ENCODE assay signal across 25 cellular contexts in genomic region chr10:13893926-13894325, GRCh38.
DNase-seq lines count a peak whose midpoint lies in the region; ATAC-seq, FAIRE-seq and TF ChIP-seq lines count a peak whose summit lies in the region.
"Had no signal": no experiment of that assay in that cellular context is flagged by ENCODE, and none has a peak within 500 bp of the region (broad histone marks: within the 10 kb centered on the region; RNA-seq: fewer than 3 reads in every experiment).

No MANE protein-coding gene starts in this region.

- in situ Hi-C loops in mammary epithelial cell (cut with MboI; ENCODE audit: low sequenced_read_pairs in 2 of 2) = no loop called here

- no peaks in the 10 kb centered on the region for H3K36me3 Mint-ChIP-seq in activated naive CD4-positive, alpha-beta T cell treated with anti-CD3 and anti-CD28 coated beads for 36 hours (ENCODE audit: low read depth)
- H3K36me3 Mint-ChIP-seq: WTC11 had no signal

- no peak for TF ChIP-seq POLR2A in breast epithelium (IDR thresholded peaks at IDR 0.05)

- ATAC-seq in GM18868 (IDR thresholded peaks at IDR 0.05; ENCODE audit: unreplicated experiment) = no peak
- ATAC-seq: activated naive CD8-positive, alpha-beta T cell treated with anti-CD3 and anti-CD28 coated beads, Interleukin-2, amount 50 U/mL, for 24 hours; activated T-helper 17 cell treated with anti-CD3 and anti-CD28 coated beads, Interleukin-2, amount 50 U/mL, for 72 hours; gastroesophageal sphincter; lower lobe of right lung; WTC11 had no signal

- H3K27ac Mint-ChIP-seq in activated naive CD4-positive, alpha-beta T cell treated with anti-CD3 and anti-CD28 coated beads for 36 hours = no peak overlapping the region
- H3K27ac Mint-ChIP-seq: activated naive CD8-positive, alpha-beta T cell treated with anti-CD3 and anti-CD28 coated beads, Interleukin-2, amount 50 U/mL, for 24 hours; activated T-helper 17 cell treated with anti-CD3 and anti-CD28 coated beads, Interleukin-2, amount 50 U/mL, for 72 hours; naive B cell; T-helper 1 cell treated with Interleukin-12 subunit alpha and Interleukin-12 subunit beta and Interleukin-4 antibody, amounts not matched to agents 30 μg/mL and 1 μg/mL, for 36 hours had no signal

- H3K79me2 ChIP-seq in mammary epithelial cell (ENCODE audit: insufficient read depth, low read length) = peaks cover 22% of the 10 kb centered on the region
- peaks cover 20% of the 10 kb centered on the region for H3K79me2 ChIP-seq in keratinocyte (ENCODE audit: control insufficient read depth, insufficient read depth, low read length)

- H3K4me3 Mint-ChIP-seq in activated naive CD4-positive, alpha-beta T cell treated with anti-CD3 and anti-CD28 coated beads for 36 hours = no peak overlapping the region
- H3K4me3 Mint-ChIP-seq: activated naive CD8-positive, alpha-beta T cell treated with anti-CD3 and anti-CD28 coated beads, Interleukin-2, amount 50 U/mL, for 24 hours; activated T-helper 17 cell treated with anti-CD3 and anti-CD28 coated beads, Interleukin-2, amount 50 U/mL, for 72 hours; T-helper 1 cell treated with Interleukin-12 subunit alpha and Interleukin-12 subunit beta and Interleukin-4 antibody, amounts not matched to agents 30 μg/mL and 1 μg/mL, for 36 hours; WTC11 had no signal

- FAIRE-seq in bronchial epithelial cell (lab: Jason Lieb, UNC) = no peak
- FAIRE-seq in keratinocyte (lab: Jason Lieb, UNC) = peak; percentile 73
- FAIRE-seq: endometrium had no signal

- TF ChIP-seq CTCF in mammary epithelial cell (conservative IDR thresholded peaks at IDR 0.05 in 1 of 2, IDR thresholded peaks at IDR 0.05 in 1 of 2; ENCODE audit: extremely low read depth in 1 of 2, insufficient read depth in 1 of 2, low read depth in 1 of 2, low read length in 2 of 2) (no peak), breast epithelium (IDR thresholded peaks at IDR 0.05) (no peak), bronchial epithelial cell (IDR thresholded peaks at IDR 0.05; ENCODE audit: insufficient read depth, low read length, severe bottlenecking) (no peak), keratinocyte (optimal IDR thresholded peaks at IDR 0.05 in 1 of 3, IDR thresholded peaks at IDR 0.05 in 1 of 3, conservative IDR thresholded peaks at IDR 0.05 in 1 of 3; ENCODE audit: extremely low read depth in 1 of 3, insufficient read depth in 2 of 3, low read length in 3 of 3) (no peak)

- H3K4me1 ChIP-seq in mammary epithelial cell (ENCODE audit: insufficient read depth, low read length) (peaks cover 33% of the 10 kb centered on the region), breast epithelium (no peaks in the 10 kb centered on the region), keratinocyte (ENCODE audit: control insufficient read depth, extremely low read depth, insufficient read depth, low read length) (peaks cover 22% of the 10 kb centered on the region)

- no peaks in the 10 kb centered on the region for H3K36me3 ChIP-seq in mammary epithelial cell (ENCODE audit: insufficient read depth, low read length)
- H3K36me3 ChIP-seq in breast epithelium = no peaks in the 10 kb centered on the region
- H3K36me3 ChIP-seq in bronchial epithelial cell (ENCODE audit: control insufficient read depth, insufficient read depth, low read length) = no peaks in the 10 kb centered on the region
- no peaks in the 10 kb centered on the region for H3K36me3 ChIP-seq in keratinocyte (ENCODE audit: control insufficient read depth in 2 of 2, extremely low read depth in 1 of 2, insufficient read depth in 2 of 2, low read length in 2 of 2)
- H3K36me3 ChIP-seq: BLaER1 treated with 17β-estradiol and CSF1 and Interleukin-3, amounts not matched to agents 10 nM and 100 nM; gastroesophageal sphincter; lower lobe of right lung; thoracic aorta had no signal

- no peaks in the 10 kb centered on the region for H3K9me1 ChIP-seq in keratinocyte (ENCODE audit: control insufficient read depth, extremely low read depth, insufficient read depth, low read length)

- H3K27me3 Mint-ChIP-seq in activated naive CD4-positive, alpha-beta T cell treated with anti-CD3 and anti-CD28 coated beads for 36 hours (ENCODE audit: low read depth) = peaks cover 51% of the 10 kb centered on the region

- H3K27ac ChIP-seq in mammary epithelial cell (ENCODE audit: insufficient read depth, low read depth, low read length) (no peak overlapping the region), breast epithelium (no peak overlapping the region), keratinocyte (ENCODE audit: control insufficient read depth, insufficient read depth, low read length) (peak overlapping the region; percentile 31)
- H3K27ac ChIP-seq: 22Rv1, gastroesophageal sphincter, lower lobe of right lung, thoracic aorta had no signal

- H2AFZ ChIP-seq in mammary epithelial cell (ENCODE audit: low read depth, low read length) (no peak overlapping the region), keratinocyte (ENCODE audit: control insufficient read depth, low read length) (peak overlapping the region; percentile 56)

- WGBS in mammary epithelial cell (ENCODE audit: low coverage, missing lambda C conversion rate) = 98% methylated on average over 4 of the region's 4 CpGs

- CTCF ChIA-PET in mammary epithelial cell (lab: Charles Lee; ENCODE audit: low non-redundant PET) = no interaction called here
- CTCF ChIA-PET in activated naive CD4-positive, alpha-beta T cell treated with anti-CD3 and anti-CD28 coated beads for 36 hours (lab: Charles Lee) = no interaction called here

- intact Hi-C loops in mammary epithelial cell (cut with micrococcal nuclease) = loop anchor here (5.0 kb wide), 1 partner anchor 92 kb away; no protein-coding TSS in a partner anchor
- intact Hi-C loops in breast epithelium (cut with DNase I; ENCODE audit: low total_unique reads) = no loop called here
- intact Hi-C loops in activated naive CD4-positive, alpha-beta T cell treated with anti-CD3 and anti-CD28 coated beads for 36 hours (cut with micrococcal nuclease) = loop anchor here (5.0 kb wide), 1 partner anchor 113 kb away; no protein-coding TSS in a partner anchor

- H3K9me3 Mint-ChIP-seq in activated naive CD4-positive, alpha-beta T cell treated with anti-CD3 and anti-CD28 coated beads for 36 hours = peaks cover 2% of the 10 kb centered on the region
- H3K9me3 Mint-ChIP-seq: activated T-helper 17 cell treated with anti-CD3 and anti-CD28 coated beads, Interleukin-2, amount 50 U/mL, for 72 hours; T-helper 1 cell treated with Interleukin-12 subunit alpha and Interleukin-12 subunit beta and Interleukin-4 antibody, amounts not matched to agents 30 μg/mL and 1 μg/mL, for 36 hours had no signal

- H4K20me1 ChIP-seq in mammary epithelial cell (ENCODE audit: insufficient read depth, low read length) (no peaks in the 10 kb centered on the region), keratinocyte (ENCODE audit: control insufficient read depth, extremely low read depth, insufficient read depth, low read length) (no peaks in the 10 kb centered on the region)
- H4K20me1 ChIP-seq: BLaER1 treated with 17β-estradiol and CSF1 and Interleukin-3, amounts not matched to agents 10 nM and 100 nM had no signal

- H3K4me3 ChIP-seq in mammary epithelial cell (replicated peaks in 1 of 3; ENCODE audit: insufficient read depth in 1 of 3, low read depth in 2 of 3, low read length in 3 of 3) (no peak overlapping the region), breast epithelium (no peak overlapping the region), bronchial epithelial cell (ENCODE audit: low read depth, low read length) (no peak overlapping the region), keratinocyte (ENCODE audit: control insufficient read depth in 2 of 3, extremely low read depth in 1 of 3, insufficient read depth in 2 of 3, low read depth in 1 of 3, low read length in 3 of 3) (peak overlapping the region in 1 of 3 experiments; percentile 22)
- H3K4me3 ChIP-seq: BLaER1 treated with 17β-estradiol and CSF1 and Interleukin-3, amounts not matched to agents 10 nM and 100 nM; gastroesophageal sphincter; lower lobe of right lung; thoracic aorta had no signal

- H3K4me2 ChIP-seq in mammary epithelial cell (ENCODE audit: insufficient read depth, low read depth, low read length) = no peak overlapping the region
- peak overlapping the region; percentile 37 for H3K4me2 ChIP-seq in keratinocyte (ENCODE audit: control insufficient read depth, extremely low read depth, insufficient read depth, low read depth, low read length)

- H3K27me3 ChIP-seq in mammary epithelial cell (ENCODE audit: insufficient read depth, low read length) = no peaks in the 10 kb centered on the region
- peaks cover 0 to 33% of the 10 kb centered on the region in 2 donors for H3K27me3 ChIP-seq in breast epithelium
- H3K27me3 ChIP-seq in bronchial epithelial cell (ENCODE audit: control insufficient read depth, insufficient read depth, low read length) = no peaks in the 10 kb centered on the region
- H3K27me3 ChIP-seq in keratinocyte (ENCODE audit: control insufficient read depth, extremely low read depth, insufficient read depth, low read length) = peaks cover 10% of the 10 kb centered on the region
- H3K27me3 ChIP-seq: gastroesophageal sphincter had no signal

- BruUV-seq in mammary epithelial cell (replicated peaks; lab: Mats Ljungman, UMichigan) = no TSS peak

- peak; percentile 21 for DNase-seq in mammary epithelial cell
- DNase-seq in breast epithelium (ENCODE audit: low spot score in 2 of 2) = no peak
- DNase-seq in bronchial epithelial cell (ENCODE audit: low read depth) = peak; percentile 47
- DNase-seq in keratinocyte (ENCODE audit: low read depth, low spot score) = no peak
- DNase-seq in OCI-M1 (lab: John Stamatoyannopoulos, UW) = no peak
- DNase-seq in activated CD4-positive, CD25-positive, alpha-beta regulatory T cell treated with anti-CD3 and anti-CD28 coated beads, Interleukin-2, amount 50 U/mL, for 72 hours = no peak
- no peak for DNase-seq in activated naive CD4-positive, alpha-beta T cell treated with anti-CD3 and anti-CD28 coated beads for 36 hours
- DNase-seq: activated CD8-positive, alpha-beta memory T cell treated with anti-CD3 and anti-CD28 coated beads for 24 hours; activated naive CD8-positive, alpha-beta T cell treated with anti-CD3 and anti-CD28 coated beads, Interleukin-2, amount 50 U/mL, for 24 hours; cerebellar nuclear complex; lower lobe of right lung; naive B cell; NCI-H1417 treated with DMSO at 0.1 percent for 48 hours; NK-92 treated with Interleukin-12 subunit alpha and Interleukin-12 subunit beta, amount 100 ng/mL, for 24 hours; Right ventricle myocardium superior; stimulated activated CD4-positive, alpha-beta T cell treated with anti-CD3 and anti-CD28 coated beads, Interleukin-12 subunit alpha, Interleukin-12 subunit beta, amount 100 ng/mL, for 4 hours had no signal

- dilution Hi-C loops in mammary epithelial cell (cut with HindIII; ENCODE audit: low sequenced_read_pairs) (no loop called here), keratinocyte (cut with MboI; ENCODE audit: extremely low pct_ligation_motif_present, low sequenced_read_pairs) (no loop called here)

- H3K9ac ChIP-seq in mammary epithelial cell (ENCODE audit: insufficient read depth, low read length) = no peak overlapping the region
- no peak overlapping the region for H3K9ac ChIP-seq in keratinocyte (ENCODE audit: control insufficient read depth, extremely low read depth, insufficient read depth, low read length)
- H3K9ac ChIP-seq: BLaER1 treated with 17β-estradiol and CSF1 and Interleukin-3, amounts not matched to agents 10 nM and 100 nM had no signal

- peaks cover 20% of the 10 kb centered on the region for H3K4me1 Mint-ChIP-seq in activated naive CD4-positive, alpha-beta T cell treated with anti-CD3 and anti-CD28 coated beads for 36 hours (ENCODE audit: low read depth)

- no peaks in the 10 kb centered on the region for H3K9me3 ChIP-seq in mammary epithelial cell (replicated peaks; ENCODE audit: insufficient read depth, low read length)
- H3K9me3 ChIP-seq in breast epithelium = no peaks in the 10 kb centered on the region
- H3K9me3 ChIP-seq in keratinocyte (ENCODE audit: control insufficient read depth, low read depth, low read length) = no peaks in the 10 kb centered on the region
- H3K9me3 ChIP-seq: gastroesophageal sphincter, lower lobe of right lung, thoracic aorta had no signal

Comparison
In these comparisons a context has a peak if more than half of its experiments do, and no peak if none do; other contexts are left out.
1. DNase-seq: peak in mammary epithelial cell (single experiment) and bronchial epithelial cell (single experiment); none in breast epithelium (0 of 2), keratinocyte (single experiment), OCI-M1 (single experiment), activated CD4-positive, CD25-positive, alpha-beta regulatory T cell treated with anti-CD3 and anti-CD28 coated beads, Interleukin-2, amount 50 U/mL, for 72 hours (single experiment) and activated naive CD4-positive, alpha-beta T cell treated with anti-CD3 and anti-CD28 coated beads for 36 hours (single experiment).